Comparison of ENCODE assay signal across 11 cellular contexts in genomic region chr5:142320427-142320732, GRCh38. TPM values are rescaled to one million over a fixed set of nuclear protein-coding genes. Genes with fewer than 3 reads are reported as not detected.
A peak's percentile ranks its signal among the peaks of the same experiment; 100 is the strongest.
DNase-seq lines count a peak whose midpoint lies in the region; ATAC-seq and TF ChIP-seq lines count a peak whose summit lies in the region.
"Had no signal": no experiment of that assay in that cellular context is flagged by ENCODE, and none has a peak within 500 bp of the region (broad histone marks: within the 10 kb centered on the region; RNA-seq: fewer than 3 reads in every experiment).

No MANE protein-coding gene starts in this region.

- no peak overlapping the region for H3K27ac Mint-ChIP-seq in progenitor cell of endocrine pancreas
- peak overlapping the region in 1 of 10 donors; percentile 24 for H3K27ac Mint-ChIP-seq in naive thymus-derived CD8-positive, alpha-beta T cell

- TF ChIP-seq CTCF in WERI-Rb-1 (IDR thresholded peaks at IDR 0.05; ENCODE audit: low read depth, low read length): no peak
- no peak for TF ChIP-seq CTCF in right atrium auricular region (IDR thresholded peaks at IDR 0.05)
- no peak for TF ChIP-seq CTCF in progenitor cell of endocrine pancreas (IDR thresholded peaks at IDR 0.05; ENCODE audit: unreplicated experiment)

- ATAC-seq in naive thymus-derived CD8-positive, alpha-beta T cell: no peak

- H3K4me3 ChIP-seq in WERI-Rb-1 (ENCODE audit: low read depth, low read length) (no peak overlapping the region), right atrium auricular region (peak overlapping the region; percentile 3 to 79)

- POLR2A ChIA-PET in naive thymus-derived CD8-positive, alpha-beta T cell (lab: Charles Lee): no interaction called here

- peaks cover 40% of the 10 kb centered on the region for H3K4me1 Mint-ChIP-seq in progenitor cell of endocrine pancreas (ENCODE audit: low read depth)
- peaks cover 16 to 62% (median 39%) of the 10 kb centered on the region in 4 donors for H3K4me1 Mint-ChIP-seq in naive thymus-derived CD8-positive, alpha-beta T cell

- no peaks in the 10 kb centered on the region for H3K36me3 ChIP-seq in WERI-Rb-1
- H3K36me3 ChIP-seq in right atrium auricular region: no peaks in the 10 kb centered on the region

- peak overlapping the region; percentile 9 for H3K4me3 Mint-ChIP-seq in progenitor cell of endocrine pancreas (ENCODE audit: low read depth)
- no peak overlapping the region for H3K4me3 Mint-ChIP-seq in naive thymus-derived CD8-positive, alpha-beta T cell

- H3K4me1 ChIP-seq in right atrium auricular region: peaks cover 0 to 82% of the 10 kb centered on the region in 2 donors

- no peaks in the 10 kb centered on the region for H3K9me3 Mint-ChIP-seq in progenitor cell of endocrine pancreas (ENCODE audit: low read depth)
- no peaks in the 10 kb centered on the region for H3K9me3 Mint-ChIP-seq in naive thymus-derived CD8-positive, alpha-beta T cell

- H3K36me3 Mint-ChIP-seq in progenitor cell of endocrine pancreas (ENCODE audit: insufficient read depth): peaks cover 2% of the 10 kb centered on the region
- H3K36me3 Mint-ChIP-seq in naive thymus-derived CD8-positive, alpha-beta T cell: no peaks in the 10 kb centered on the region

- H3K27ac ChIP-seq in WERI-Rb-1 (no peak overlapping the region), right atrium auricular region (peak overlapping the region; percentile 85 to 89)

- no peaks in the 10 kb centered on the region for H3K27me3 Mint-ChIP-seq in progenitor cell of endocrine pancreas
- H3K27me3 Mint-ChIP-seq in naive thymus-derived CD8-positive, alpha-beta T cell: peaks cover 36 to 67% (median 48%) of the 10 kb centered on the region in 5 donors

- DNase-seq in EH (ENCODE audit: low read depth) (peak; percentile 35), WERI-Rb-1 (peak; percentile 50), right atrium auricular region (ENCODE audit: low spot score) (no peak), progenitor cell of endocrine pancreas (ENCODE audit: low spot score, unreplicated experiment) (no peak), globus pallidus (ENCODE audit: low spot score) (no peak), GF-D8 (lab: John Stamatoyannopoulos, UW) (no peak), LoVo (ENCODE audit: low spot score) (no peak)
- no peak for DNase-seq in naive thymus-derived CD8-positive, alpha-beta T cell
- DNase-seq: activated CD4-positive, CD25-positive, alpha-beta regulatory T cell; hypothalamus; Karpas-422 had no signal

- no peaks in the 10 kb centered on the region for H3K9me3 ChIP-seq in WERI-Rb-1 (ENCODE audit: severe bottlenecking)
- H3K9me3 ChIP-seq in right atrium auricular region: no peaks in the 10 kb centered on the region

- H3K27me3 ChIP-seq in WERI-Rb-1 (ENCODE audit: insufficient read depth, low read depth, severe bottlenecking) (peaks cover 8% of the 10 kb centered on the region), right atrium auricular region (no peaks in the 10 kb centered on the region)

RNA-seq across cellular contexts. Expression of gene SPRY4, which starts 4.4 kb away (rescaled TPM):
- 10 to 100 TPM; 19.9 to 33.7 TPM for total RNA-seq in right atrium auricular region
- total RNA-seq in progenitor cell of endocrine pancreas: 14.8 and 19.4 TPM in 2 replicates
- total RNA-seq in naive thymus-derived CD8-positive, alpha-beta T cell: not detected
- not detected for polyA plus RNA-seq in naive thymus-derived CD8-positive, alpha-beta T cell

Comparison
In these comparisons a context has a peak if more than half of its experiments do, and no peak if none do; other contexts are left out.
1. DNase-seq: peak in EH (single experiment) and WERI-Rb-1 (single experiment); none in right atrium auricular region (single experiment), progenitor cell of endocrine pancreas (single experiment), globus pallidus (single experiment), naive thymus-derived CD8-positive, alpha-beta T cell (0 of 10), GF-D8 (single experiment) and LoVo (single experiment).
2. RNA of gene SPRY4, which starts 4.4 kb away (total RNA-seq): 19.9 to 33.7 TPM in right atrium auricular region and 14.8 to 19.4 TPM in progenitor cell of endocrine pancreas; not detected in naive thymus-derived CD8-positive, alpha-beta T cell; every median in the first group is over 10 times any median in the second.